ENCODE assay signal across 14 cellular contexts in the genomic region with DNA sequence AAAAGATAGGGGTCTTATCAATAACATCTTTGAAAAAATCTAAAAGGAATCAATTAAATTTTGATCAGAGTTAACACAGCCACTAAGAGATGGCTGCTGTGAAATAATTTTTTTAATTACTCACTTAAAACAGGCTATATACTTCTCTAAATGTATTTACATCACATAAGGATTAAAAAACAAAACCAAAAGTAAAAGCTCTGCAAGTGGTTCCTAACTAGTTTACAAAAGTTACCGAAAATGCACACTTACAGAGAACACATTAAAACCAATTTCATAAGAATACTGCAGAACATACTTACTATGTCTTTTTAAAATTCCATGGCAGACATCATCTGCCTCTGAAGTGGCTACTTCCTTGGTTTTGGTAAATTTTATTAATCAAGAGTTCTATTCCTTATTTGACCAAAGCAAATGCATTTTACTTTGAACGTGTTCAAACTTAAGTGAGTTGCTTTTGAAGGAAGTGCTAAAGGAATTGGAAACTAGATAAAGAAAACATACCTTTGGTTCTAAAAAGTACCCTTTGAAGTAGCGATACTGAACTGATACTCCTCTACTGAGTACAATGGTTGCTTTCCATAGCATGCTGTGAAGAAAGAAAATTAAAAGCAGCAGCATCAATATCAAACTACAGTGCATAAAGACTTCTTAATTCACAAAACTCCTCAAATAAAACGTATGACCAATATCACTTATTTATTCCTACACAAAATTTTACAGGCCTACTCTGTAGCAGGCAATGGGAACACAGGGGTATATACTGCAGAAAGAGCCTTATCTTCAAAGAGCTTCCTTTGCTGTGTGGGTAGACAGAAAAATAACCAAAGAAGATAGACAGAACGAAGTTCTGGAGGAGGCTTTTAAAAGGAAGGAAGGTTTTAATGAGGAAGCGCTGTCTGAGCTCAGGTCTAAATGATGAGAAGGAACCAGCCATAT. TPM values are rescaled to one million over a fixed set of nuclear protein-coding genes. Genes with fewer than 3 reads are reported as not detected.
DNase-seq lines count a peak whose midpoint lies in the region; ATAC-seq, FAIRE-seq and TF ChIP-seq lines count a peak whose summit lies in the region.
"Had no signal": no experiment of that assay in that cellular context is flagged by ENCODE, and none has a peak within 500 bp of the region (broad histone marks: within the 10 kb centered on the region; RNA-seq: fewer than 3 reads in every experiment).

No MANE protein-coding gene starts in this region.

- ATAC-seq in activated CD8-positive, alpha-beta memory T cell treated with anti-CD3 and anti-CD28 coated beads, Interleukin-2, amount 10 ng/mL, durations not matched to agents 7 days and 5 days = peak; percentile 46
- ATAC-seq in activated naive CD8-positive, alpha-beta T cell treated with anti-CD3 and anti-CD28 coated beads, Interleukin-2, amount 50 U/mL, for 24 hours = peak; percentile 27
- ATAC-seq in HepG2 = no peak

- in situ Hi-C loops in HepG2 (cut with HindIII; ENCODE audit: extremely low pct_ligation_motif_present, low pct_unique_long_range_greater_than_20kb) = no loop called here

- peak overlapping the region; percentile 66 for H3K4me3 Mint-ChIP-seq in activated CD8-positive, alpha-beta memory T cell treated with anti-CD3 and anti-CD28 coated beads, Interleukin-2, amount 10 ng/mL, durations not matched to agents 7 days and 5 days
- H3K4me3 Mint-ChIP-seq in activated naive CD8-positive, alpha-beta T cell treated with anti-CD3 and anti-CD28 coated beads, Interleukin-2, amount 50 U/mL, for 24 hours = peak overlapping the region; percentile 4

- TF ChIP-seq CTCF in KMS-11 (conservative IDR thresholded peaks at IDR 0.05; ENCODE audit: low read depth, low read length) = no peak
- no peak for TF ChIP-seq CTCF in neutrophil (IDR thresholded peaks at IDR 0.05)
- TF ChIP-seq CTCF in HepG2 (CRISPR knock-in tag; IDR thresholded peaks at IDR 0.05) = no peak

- DNase-seq in activated CD8-positive, alpha-beta memory T cell treated with anti-CD3 and anti-CD28 coated beads, Interleukin-2, amount 10 ng/mL, durations not matched to agents 7 days and 5 days = no peak
- DNase-seq in activated CD8-positive, alpha-beta memory T cell treated with anti-CD3 and anti-CD28 coated beads for 24 hours = no peak
- DNase-seq in activated naive CD8-positive, alpha-beta T cell treated with anti-CD3 and anti-CD28 coated beads, Interleukin-2, amount 50 U/mL, for 24 hours = no peak
- DNase-seq in NCI-H510A treated with DMSO at 0.1 percent for 48 hours (lab: John Stamatoyannopoulos, UW) = no peak
- DNase-seq in HepG2 (ENCODE audit: low spot score) = no peak
- no peak for DNase-seq in germinal center (ENCODE audit: low spot score)
- DNase-seq: activated gamma-delta T cell treated with Interleukin-2 at 50 U/mL for 16 hours; NCI-H2081 treated with DMSO at 0.1 percent for 48 hours; NK-92 treated with Interleukin-12 subunit alpha and Interleukin-12 subunit beta, amount 100 ng/mL, for 24 hours had no signal

- peaks cover 67% of the 10 kb centered on the region for H3K4me1 Mint-ChIP-seq in activated CD8-positive, alpha-beta memory T cell treated with anti-CD3 and anti-CD28 coated beads, Interleukin-2, amount 10 ng/mL, durations not matched to agents 7 days and 5 days
- H3K4me1 Mint-ChIP-seq in activated naive CD8-positive, alpha-beta T cell treated with anti-CD3 and anti-CD28 coated beads, Interleukin-2, amount 50 U/mL, for 24 hours = peaks cover 65% of the 10 kb centered on the region

- no peaks in the 10 kb centered on the region for H3K27me3 ChIP-seq in KMS-11 (ENCODE audit: insufficient read depth, low read depth)
- H3K27me3 ChIP-seq in neutrophil = no peaks in the 10 kb centered on the region
- no peaks in the 10 kb centered on the region for H3K27me3 ChIP-seq in HepG2 (ENCODE audit: control insufficient read depth in 1 of 2, insufficient read depth in 2 of 2, low read length in 2 of 2)
- H3K27me3 ChIP-seq: esophagus muscularis mucosa had no signal

- TF ChIP-seq POLR2A in HepG2 (IDR thresholded peaks at IDR 0.05; ENCODE audit: insufficient read depth in 1 of 2, low read depth in 2 of 2, low read length in 2 of 2) = no peak

- no peaks in the 10 kb centered on the region for H3K27me3 Mint-ChIP-seq in activated CD8-positive, alpha-beta memory T cell treated with anti-CD3 and anti-CD28 coated beads, Interleukin-2, amount 10 ng/mL, durations not matched to agents 7 days and 5 days
- H3K27me3 Mint-ChIP-seq in activated naive CD8-positive, alpha-beta T cell treated with anti-CD3 and anti-CD28 coated beads, Interleukin-2, amount 50 U/mL, for 24 hours = no peaks in the 10 kb centered on the region

- CTCF ChIA-PET in activated CD8-positive, alpha-beta memory T cell treated with anti-CD3 and anti-CD28 coated beads, Interleukin-2, amount 10 ng/mL, durations not matched to agents 7 days and 5 days (lab: Charles Lee) = interaction anchor here (0.6 to 3.4 kb wide), 4 partner anchors 11 to 170 kb away, joined by 3 to 10 read pairs (median 4); no protein-coding TSS in a partner anchor
- CTCF ChIA-PET in HepG2 (lab: Yijun Ruan, JAX; ENCODE audit: low intra/inter-chr PET ratio, low total read pairs) = no interaction called here

- no peaks in the 10 kb centered on the region for H3K9me3 Mint-ChIP-seq in activated CD8-positive, alpha-beta memory T cell treated with anti-CD3 and anti-CD28 coated beads, Interleukin-2, amount 10 ng/mL, durations not matched to agents 7 days and 5 days (ENCODE audit: low read depth)
- H3K9me3 Mint-ChIP-seq in activated naive CD8-positive, alpha-beta T cell treated with anti-CD3 and anti-CD28 coated beads, Interleukin-2, amount 50 U/mL, for 24 hours = no peaks in the 10 kb centered on the region

- no peak for TF ChIP-seq RAD21 in HepG2 (CRISPR knock-in tag; IDR thresholded peaks at IDR 0.05)

- peaks cover 45% of the 10 kb centered on the region for H3K36me3 Mint-ChIP-seq in activated CD8-positive, alpha-beta memory T cell treated with anti-CD3 and anti-CD28 coated beads, Interleukin-2, amount 10 ng/mL, durations not matched to agents 7 days and 5 days
- peaks cover 56% of the 10 kb centered on the region for H3K36me3 Mint-ChIP-seq in activated naive CD8-positive, alpha-beta T cell treated with anti-CD3 and anti-CD28 coated beads, Interleukin-2, amount 50 U/mL, for 24 hours (ENCODE audit: low read depth)

- WGBS in HepG2 (ENCODE audit: low lambda C conversion rate) = 91% methylated on average over 6 of the region's 6 CpGs

- H3K9ac ChIP-seq in KMS-11 (no peak overlapping the region), HepG2 (ENCODE audit: insufficient read depth, low read depth, low read length) (no peak overlapping the region)

- TF ChIP-seq EP300 in HepG2 (IDR thresholded peaks at IDR 0.05; ENCODE audit: low read depth in 2 of 2, low read length in 2 of 2) (no peak), HepG2 (CRISPR knock-in tag; IDR thresholded peaks at IDR 0.05; ENCODE audit: borderline replicate concordance) (no peak)

- intact Hi-C loops in HepG2 (cut with micrococcal nuclease; ENCODE audit: unreplicated experiment) = no loop called here

- no peak overlapping the region for H3K27ac ChIP-seq in KMS-11
- H3K27ac ChIP-seq in neutrophil = peak overlapping the region; percentile 66
- H3K27ac ChIP-seq in HepG2 (ENCODE audit: extremely low read length, insufficient read depth, low read length) = no peak overlapping the region
- H3K27ac ChIP-seq: SK-N-MC, VCaP had no signal

- FAIRE-seq in HepG2 (lab: Jason Lieb, UNC) = no peak

- H3K4me3 ChIP-seq in KMS-11 (IDR thresholded peaks at IDR 0.05; ENCODE audit: insufficient read depth, low read depth, low read length) = no peak overlapping the region
- H3K4me3 ChIP-seq in neutrophil (ENCODE audit: low read depth in 1 of 2, low read length in 1 of 2) = no peak overlapping the region
- H3K4me3 ChIP-seq in HepG2 (replicated peaks in 1 of 3; ENCODE audit: insufficient read depth in 1 of 3, low read depth in 2 of 3, low read length in 3 of 3) = no peak overlapping the region
- H3K4me3 ChIP-seq: esophagus muscularis mucosa, SK-N-MC had no signal

- H3K36me3 ChIP-seq in KMS-11 (ENCODE audit: insufficient read depth) (no peaks in the 10 kb centered on the region), neutrophil (peaks cover 93% of the 10 kb centered on the region), HepG2 (replicated peaks in 1 of 2; ENCODE audit: control insufficient read depth in 1 of 2, insufficient read depth in 2 of 2, low read length in 2 of 2) (peaks cover 12 to 36% of the 10 kb centered on the region in 2 experiments)

- H3K4me2 ChIP-seq in KMS-11 = peak overlapping the region; percentile 25; the same call in 1 of the 2 replicates
- H3K4me2 ChIP-seq in HepG2 (ENCODE audit: low read depth, low read length) = no peak overlapping the region

- H3K9me3 ChIP-seq in neutrophil (no peaks in the 10 kb centered on the region), HepG2 (ENCODE audit: low read length) (no peaks in the 10 kb centered on the region)
- H3K9me3 ChIP-seq: esophagus muscularis mucosa had no signal

- H3K4me1 ChIP-seq in KMS-11 (ENCODE audit: low read depth, poor library complexity, severe bottlenecking) (peaks cover 42% of the 10 kb centered on the region), neutrophil (ENCODE audit: control insufficient read depth in 1 of 2, insufficient read depth in 1 of 2, low read depth in 1 of 2, low read length in 1 of 2) (peaks cover 0 to 13% of the 10 kb centered on the region in 2 experiments), HepG2 (ENCODE audit: insufficient read depth, low read length) (no peaks in the 10 kb centered on the region)

- H3K79me2 ChIP-seq in KMS-11 (ENCODE audit: insufficient read depth, low read depth) (no peaks in the 10 kb centered on the region), HepG2 (ENCODE audit: insufficient read depth, low read length) (no peaks in the 10 kb centered on the region)

- BruUV-seq in HepG2 (replicated peaks; lab: Mats Ljungman, UMichigan) = no TSS peak

- H3K27ac Mint-ChIP-seq in activated CD8-positive, alpha-beta memory T cell treated with anti-CD3 and anti-CD28 coated beads, Interleukin-2, amount 10 ng/mL, durations not matched to agents 7 days and 5 days = peak overlapping the region; percentile 92
- peak overlapping the region; percentile 52 for H3K27ac Mint-ChIP-seq in activated naive CD8-positive, alpha-beta T cell treated with anti-CD3 and anti-CD28 coated beads, Interleukin-2, amount 50 U/mL, for 24 hours

- H2AFZ ChIP-seq in KMS-11 (ENCODE audit: low read depth) (no peak overlapping the region), HepG2 (ENCODE audit: low read length) (no peak overlapping the region)

- POLR2A ChIA-PET in HepG2 (lab: Yijun Ruan, JAX) = no interaction called here

- no peaks in the 10 kb centered on the region for H4K20me1 ChIP-seq in KMS-11 (ENCODE audit: insufficient read depth)
- H4K20me1 ChIP-seq in HepG2 (ENCODE audit: insufficient read depth, low read length) = no peaks in the 10 kb centered on the region

RNA-seq across cellular contexts. Expression of a gene that starts 17.7 kb away (rescaled TPM):
- total RNA-seq in activated CD8-positive, alpha-beta memory T cell treated with anti-CD3 and anti-CD28 coated beads, Interleukin-2, amount 10 ng/mL, durations not matched to agents 7 days and 5 days = 10 to 100 TPM; 21.5 to 36.6 TPM
- 9.6 and 12.9 TPM in 2 replicates for total RNA-seq in HepG2 (2016; rRNA removed; fragmentation: Illumina TruSeq; extraction: Trizol)
- total RNA-seq in HepG2 (2016; cell fraction: cytosol; rRNA removed; fragmentation: Illumina TruSeq; extraction: Trizol; ENCODE audit: low read depth) = 1.7 and 2.0 TPM in 2 replicates
- 10.1 and 11.2 TPM in 2 replicates for total RNA-seq in HepG2 (2016; cell fraction: insoluble cytoplasmic fraction; rRNA removed; fragmentation: Illumina TruSeq; extraction: Trizol)
- 5.0 and 5.2 TPM in 2 replicates for total RNA-seq in HepG2 (2016; cell fraction: membrane; rRNA removed; fragmentation: Illumina TruSeq; extraction: Trizol)
- total RNA-seq in HepG2 (2016; cell fraction: nucleus; rRNA removed; fragmentation: Illumina TruSeq; extraction: Trizol) = 17.4 and 18.2 TPM in 2 replicates
- polyA plus RNA-seq in HepG2 (2011; rRNA removed) = 6.3 and 6.7 TPM in 2 replicates
- 1.8 and 4.4 TPM in 2 replicates for polyA plus RNA-seq in HepG2 (2011; cell fraction: cytosol; rRNA removed)
- 9.4 and 12.1 TPM in 2 replicates for polyA plus RNA-seq in HepG2 (2011; cell fraction: nucleus; rRNA removed)
- polyA plus RNA-seq in HepG2 (2012) = 5.0 and 5.1 TPM in 2 replicates
- 0.69 and 0.74 TPM in 2 replicates for polyA plus RNA-seq in HepG2 (2016; cell fraction: cytosol; fragmentation: Illumina TruSeq; extraction: Trizol; ENCODE audit: low read depth)
- 8.8 and 8.9 TPM in 2 replicates for polyA plus RNA-seq in HepG2 (2016; cell fraction: insoluble cytoplasmic fraction; fragmentation: Illumina TruSeq; extraction: Trizol; ENCODE audit: low read depth)
- 1.7 and 2.4 TPM in 2 replicates for polyA plus RNA-seq in HepG2 (2016; cell fraction: membrane; fragmentation: Illumina TruSeq; extraction: Trizol; ENCODE audit: low read depth)
- 17.1 and 19.1 TPM in 2 replicates for polyA plus RNA-seq in HepG2 (2016; cell fraction: nucleus; fragmentation: Illumina TruSeq; extraction: Trizol; ENCODE audit: insufficient read depth, low read depth)
- polyA minus RNA-seq in HepG2 (2011; rRNA and poly(A)+ RNA removed; ENCODE audit: low replicate concordance) = 2.9 and 4.9 TPM in 2 replicates
- polyA minus RNA-seq in HepG2 (2011; cell fraction: cytosol; rRNA and poly(A)+ RNA removed) = 2.1 and 4.7 TPM in 2 replicates
- 32.1 and 32.7 TPM in 2 replicates for polyA minus RNA-seq in HepG2 (2011; cell fraction: nucleus; rRNA and poly(A)+ RNA removed)
